In genomic region chr2:186589733-186590537, GRCh38 we compare ENCODE assay signal across 1 cellular context.
TF ChIP-seq lines count a peak whose summit lies in the region.

ITGAV (plus strand) TSS chr2:186590056; CDS start chr2:186590339, 283 bp downstream.

TF ChIP-seq in K562, 482 proteins besides CTCF, POLR2A, EP300 and RAD21 (continued from another document and continues in another):
- TF ChIP-seq ZNF280B (CRISPR knock-in tag; IDR thresholded peaks at IDR 0.05) (no peak), TOE1 (IDR thresholded peaks at IDR 0.05; ENCODE audit: borderline replicate concordance) (peak; percentile 63; the same call in 1 of the 2 replicates), TOE1 (CRISPR knock-in tag; IDR thresholded peaks at IDR 0.05; ENCODE audit: borderline replicate concordance, low read depth) (no peak), CTBP1 (IDR thresholded peaks at IDR 0.05; ENCODE audit: borderline replicate concordance) (peak; percentile 99), TEAD2 (tag; IDR thresholded peaks at IDR 0.05) (no peak), POLR2AphosphoS5 (IDR thresholded peaks at IDR 0.05; ENCODE audit: control insufficient read depth, insufficient read depth, low read depth, low read length) (peak; percentile 79; the same call in 1 of the 2 replicates), MYC (IDR thresholded peaks at IDR 0.05; ENCODE audit: low read depth, low read length) (peak; percentile 42; the same call in 1 of the 2 replicates), MYC (CRISPR knock-in tag; IDR thresholded peaks at IDR 0.05; ENCODE audit: borderline replicate concordance, low read depth) (0 out of 2 replicates have a peak, but pooled peaks have one; percentile 11), DMBX1 (CRISPR knock-in tag; IDR thresholded peaks at IDR 0.05; ENCODE audit: borderline replicate concordance) (no peak), SMARCA4 (IDR thresholded peaks at IDR 0.05) (peak; percentile 39; the same call in 1 of the 2 replicates), C11orf30 (IDR thresholded peaks at IDR 0.05; ENCODE audit: low read depth) (no peak), RNF2 (IDR thresholded peaks at IDR 0.05) (peak; percentile 80), BCOR (IDR thresholded peaks at IDR 0.05) (peak; percentile 51; the same call in 1 of the 2 replicates), ZNF655 (CRISPR knock-in tag; IDR thresholded peaks at IDR 0.05) (no peak), ZNF41 (CRISPR knock-in tag; conservative IDR thresholded peaks at IDR 0.05) (no peak), ZNF699 (CRISPR knock-in tag; IDR thresholded peaks at IDR 0.05; ENCODE audit: insufficient replicate concordance) (no peak), CBX1 (IDR thresholded peaks at IDR 0.05; ENCODE audit: low read depth) (0 out of 2 replicates have a peak, but pooled peaks have one; percentile 57), GTF2A2 (tag; IDR thresholded peaks at IDR 0.05) (no peak), GATA2 (CRISPR knock-in tag; IDR thresholded peaks at IDR 0.05) (0 out of 2 replicates have a peak, but pooled peaks have one; percentile 18), E2F1 (CRISPR knock-in tag; IDR thresholded peaks at IDR 0.05) (peak; percentile 87), TBL1XR1 (IDR thresholded peaks at IDR 0.05; ENCODE audit: low read length in 2 of 2) (no peak), SP2 (IDR thresholded peaks at IDR 0.05; ENCODE audit: extremely low read depth, low read depth, low read length, poor library complexity, severe bottlenecking) (no peak), KDM5B (IDR thresholded peaks at IDR 0.05; ENCODE audit: insufficient replicate concordance, low read depth, low read length) (peak; percentile 99), ZNF224 (CRISPR knock-in tag; IDR thresholded peaks at IDR 0.05) (no peak), NR1H2 (CRISPR knock-in tag; IDR thresholded peaks at IDR 0.05) (no peak), E4F1 (CRISPR knock-in tag; IDR thresholded peaks at IDR 0.05; ENCODE audit: borderline replicate concordance) (no peak), IRF1 (CRISPR knock-in tag; IDR thresholded peaks at IDR 0.05; ENCODE audit: borderline replicate concordance) (peak; percentile 49; the same call in 1 of the 2 replicates), AFF4 (CRISPR knock-in tag; IDR thresholded peaks at IDR 0.05) (peak; percentile 94; the same call in 1 of the 2 replicates), CHD4 (IDR thresholded peaks at IDR 0.05; ENCODE audit: insufficient read depth, insufficient replicate concordance, low read depth, low read length, poor library complexity, severe bottlenecking) (peak; percentile 25), EZH2 (IDR thresholded peaks at IDR 0.05; ENCODE audit: borderline replicate concordance, low read depth, low read length) (no peak), LEF1 (IDR thresholded peaks at IDR 0.05) (peak; percentile 71), ZNF316 (IDR thresholded peaks at IDR 0.05) (no peak), JUN (IDR thresholded peaks at IDR 0.05; ENCODE audit: borderline replicate concordance, low read depth, low read length) (no peak), JUN (CRISPR knock-in tag; IDR thresholded peaks at IDR 0.05; ENCODE audit: borderline replicate concordance) (no peak; the same call in 1 of the 2 replicates), ZNF311 (CRISPR knock-in tag; IDR thresholded peaks at IDR 0.05) (no peak), PHTF2 (CRISPR knock-in tag; IDR thresholded peaks at IDR 0.05) (no peak), JUND (IDR thresholded peaks at IDR 0.05; ENCODE audit: borderline replicate concordance, low read depth, low read length) (0 out of 2 replicates have a peak, but pooled peaks have one; percentile 25), JUND (tag; IDR thresholded peaks at IDR 0.05; ENCODE audit: borderline replicate concordance, low read depth, low read length) (no peak; the same call in 2 of the 3 replicates), RBBP5 (IDR thresholded peaks at IDR 0.05; ENCODE audit: borderline replicate concordance, insufficient read depth, low read length, poor library complexity, severe bottlenecking) (peak; percentile 98), TARDBP (IDR thresholded peaks at IDR 0.05) (peak; percentile 56), SRF (CRISPR knock-in tag; IDR thresholded peaks at IDR 0.05) (peak in 1 of 2 experiments; percentile 58; a peak in 1 of 4 replicates), ZKSCAN1 (IDR thresholded peaks at IDR 0.05; ENCODE audit: low read depth, low read length) (0 out of 2 replicates have a peak, but pooled peaks have one; percentile 30), THRA (IDR thresholded peaks at IDR 0.05) (no peak), ELF2 (CRISPR knock-in tag; IDR thresholded peaks at IDR 0.05) (peak; percentile 85), SAFB2 (IDR thresholded peaks at IDR 0.05; ENCODE audit: borderline replicate concordance, low read depth, low read length, severe bottlenecking) (no peak), CBFB (CRISPR knock-in tag; IDR thresholded peaks at IDR 0.05) (no peak), KDM4B (IDR thresholded peaks at IDR 0.05; ENCODE audit: borderline replicate concordance in 2 of 2, low read depth in 1 of 2) (peak in 1 of 2 experiments; percentile 67; a peak in 1 of 4 replicates), ZNF57 (CRISPR knock-in tag; IDR thresholded peaks at IDR 0.05) (no peak), ATF6 (CRISPR knock-in tag; IDR thresholded peaks at IDR 0.05) (0 out of 2 replicates have a peak, but pooled peaks have one; percentile 84), E2F5 (CRISPR knock-in tag; IDR thresholded peaks at IDR 0.05) (no peak), GTF2E2 (tag; IDR thresholded peaks at IDR 0.05) (peak; percentile 93), NFATC3 (IDR thresholded peaks at IDR 0.05) (no peak), SP1 (CRISPR knock-in tag; IDR thresholded peaks at IDR 0.05) (peak; percentile 69), TBP (optimal IDR thresholded peaks at IDR 0.05; ENCODE audit: low read depth, low read length) (peak; percentile 88), SETDB1 (IDR thresholded peaks at IDR 0.05; ENCODE audit: low read length) (peak; percentile 36), ETV1 (tag; conservative IDR thresholded peaks at IDR 0.05; ENCODE audit: low read depth) (peak; percentile 81), XRCC4 (IDR thresholded peaks at IDR 0.05; ENCODE audit: extremely low read depth, insufficient read depth, insufficient read length) (no peak)
